10 cellular contexts compared by ENCODE assay signal in genomic region chr2:4354164-4354563, GRCh38.
"Had no signal": no experiment of that assay in that cellular context is flagged by ENCODE, and none has a peak within 500 bp of the region (broad histone marks: within the 10 kb centered on the region; RNA-seq: fewer than 3 reads in every experiment).

No MANE protein-coding gene starts in this region.

- DNase-seq: NCI-H1048, NCI-H1105, NCI-H1436 treated with DMSO at 0.1 percent for 48 hours, NCI-H187 treated with DMSO at 0.1 percent for 48 hours, NCI-H2029 treated with DMSO at 0.1 percent for 48 hours, NCI-H2227 treated with DMSO at 0.1 percent for 48 hours, NCI-H524 treated with DMSO at 0.1 percent for 48 hours, NCI-H774 had no signal

- ATAC-seq: Panc1, SK-N-SH treated with all-trans-retinoic acid at 6 μM for 48 hours had no signal
